Comparison of ENCODE assay signal across 15 cellular contexts in genomic region chr21:14841511-14842472, GRCh38.
DNase-seq lines count a peak whose midpoint lies in the region; ATAC-seq and TF ChIP-seq lines count a peak whose summit lies in the region.
"Had no signal": no experiment of that assay in that cellular context is flagged by ENCODE, and none has a peak within 500 bp of the region (broad histone marks: within the 10 kb centered on the region; RNA-seq: fewer than 3 reads in every experiment).

No MANE protein-coding gene starts in this region.

- no peak overlapping the region for H3K14ac ChIP-seq in mesenchymal stem cell (ENCODE audit: low read length in 2 of 2)

- H3K9ac ChIP-seq in mesenchymal stem cell (ENCODE audit: low read length) = no peak overlapping the region
- H3K9ac ChIP-seq: GM23248 had no signal

- H3K4me1 Mint-ChIP-seq in WTC11 = peaks cover 15% of the 10 kb centered on the region
- no peaks in the 10 kb centered on the region for H3K4me1 Mint-ChIP-seq in chondrocyte (ENCODE audit: low read depth)
- no peaks in the 10 kb centered on the region for H3K4me1 Mint-ChIP-seq in CD4-positive, alpha-beta T cell (ENCODE audit: low read depth)

- H3K23ac ChIP-seq in mesenchymal stem cell (ENCODE audit: low read length in 2 of 2) = no peak overlapping the region

- H3K36me3 ChIP-seq in mesenchymal stem cell (ENCODE audit: control insufficient read depth in 1 of 2, insufficient read depth in 2 of 2, low read depth in 1 of 2, low read length in 2 of 2) (peaks cover 0 to 6% of the 10 kb centered on the region in 2 experiments), upper lobe of right lung (no peaks in the 10 kb centered on the region)

- H3K36me3 Mint-ChIP-seq in WTC11 (peaks cover 23% of the 10 kb centered on the region), chondrocyte (ENCODE audit: low read depth) (no peaks in the 10 kb centered on the region)
- no peaks in the 10 kb centered on the region for H3K36me3 Mint-ChIP-seq in CD4-positive, alpha-beta T cell (ENCODE audit: low read depth)

- H3K79me1 ChIP-seq in mesenchymal stem cell (replicated peaks; ENCODE audit: low read length, poor library complexity, severe bottlenecking) = no peaks in the 10 kb centered on the region

- H3K4me3 Mint-ChIP-seq in WTC11 = no peak overlapping the region
- H3K4me3 Mint-ChIP-seq in chondrocyte (ENCODE audit: unreplicated experiment) = no peak overlapping the region
- H3K4me3 Mint-ChIP-seq in CD4-positive, alpha-beta T cell = no peak overlapping the region
- H3K4me3 Mint-ChIP-seq: CD8-positive, alpha-beta T cell had no signal

- H3K27ac Mint-ChIP-seq in WTC11 (no peak overlapping the region), chondrocyte (ENCODE audit: unreplicated experiment) (no peak overlapping the region)
- H3K27ac Mint-ChIP-seq in CD4-positive, alpha-beta T cell = no peak overlapping the region
- H3K27ac Mint-ChIP-seq: CD8-positive, alpha-beta T cell had no signal

- no peak overlapping the region for H2BK15ac ChIP-seq in mesenchymal stem cell (ENCODE audit: low read depth, poor library complexity, severe bottlenecking)

- H3K9me3 Mint-ChIP-seq in WTC11 (peaks cover 41% of the 10 kb centered on the region), chondrocyte (ENCODE audit: low read depth) (peaks cover 5% of the 10 kb centered on the region)
- peaks cover 10% of the 10 kb centered on the region for H3K9me3 Mint-ChIP-seq in CD4-positive, alpha-beta T cell

- intact Hi-C loops in upper lobe of right lung (cut with DNase I) = no loop called here
- intact Hi-C loops in CD4-positive, alpha-beta T cell (cut with DNase I, micrococcal nuclease) = no loop called here

- no peaks in the 10 kb centered on the region for H3K9me3 ChIP-seq in mesenchymal stem cell (ENCODE audit: control insufficient read depth, low read length)
- H3K9me3 ChIP-seq in upper lobe of right lung = no peaks in the 10 kb centered on the region
- no peaks in the 10 kb centered on the region for H3K9me3 ChIP-seq in CD4-positive, alpha-beta T cell (ENCODE audit: control insufficient read depth, low read length)
- H3K9me3 ChIP-seq: Caco-2 had no signal

- H3K27ac ChIP-seq in mesenchymal stem cell (ENCODE audit: low read length, poor library complexity, severe bottlenecking) (no peak overlapping the region), upper lobe of right lung (no peak overlapping the region)
- no peak overlapping the region for H3K27ac ChIP-seq in CD4-positive, alpha-beta T cell (ENCODE audit: low read depth, low read length)
- H3K27ac ChIP-seq: GM23248 had no signal

- DNase-seq in WTC11 (ENCODE audit: low spot score) = no peak
- peak; percentile 91 for DNase-seq in chondrocyte (ENCODE audit: low spot score)
- DNase-seq in mesenchymal stem cell = no peak
- DNase-seq in upper lobe of right lung = peak; percentile 57
- DNase-seq in CD4-positive, alpha-beta T cell = no peak
- DNase-seq in NCI-H2081 treated with DMSO at 0.1 percent for 48 hours (lab: John Stamatoyannopoulos, UW) = no peak
- no peak for DNase-seq in hepatic stellate cell (ENCODE audit: low spot score)
- DNase-seq: C1 segment of cervical spinal cord; Caco-2; CD8-positive, alpha-beta T cell; DMS153; DND-41; H7; HCEC 1CT had no signal

- H3K27me3 ChIP-seq in mesenchymal stem cell (ENCODE audit: control insufficient read depth in 1 of 2, insufficient read depth in 1 of 2, low read length in 2 of 2) (no peaks in the 10 kb centered on the region), upper lobe of right lung (no peaks in the 10 kb centered on the region)
- no peaks in the 10 kb centered on the region for H3K27me3 ChIP-seq in CD4-positive, alpha-beta T cell (ENCODE audit: control insufficient read depth, insufficient read depth, low read length)

- TF ChIP-seq CTCF in WTC11 (IDR thresholded peaks at IDR 0.05) (no peak), chondrocyte (IDR thresholded peaks at IDR 0.05) (no peak), upper lobe of right lung (IDR thresholded peaks at IDR 0.05) (no peak)
- TF ChIP-seq CTCF in CD4-positive, alpha-beta T cell (IDR thresholded peaks at IDR 0.05) = no peak

- H2AFZ ChIP-seq in mesenchymal stem cell (ENCODE audit: low read depth, low read length) = no peak overlapping the region
- H2AFZ ChIP-seq: GM23248 had no signal

- no peak overlapping the region for H2BK12ac ChIP-seq in mesenchymal stem cell (ENCODE audit: low read length in 2 of 2)

- no peaks in the 10 kb centered on the region for H3K27me3 Mint-ChIP-seq in WTC11 (ENCODE audit: low read depth)
- no peaks in the 10 kb centered on the region for H3K27me3 Mint-ChIP-seq in chondrocyte (ENCODE audit: low read depth)
- no peaks in the 10 kb centered on the region for H3K27me3 Mint-ChIP-seq in CD4-positive, alpha-beta T cell

- no peak overlapping the region for H2BK120ac ChIP-seq in mesenchymal stem cell (ENCODE audit: low read depth, low read length)

- no peak overlapping the region for H2BK5ac ChIP-seq in mesenchymal stem cell (ENCODE audit: low read depth, low read length, poor library complexity, severe bottlenecking)

- H3K4ac ChIP-seq in mesenchymal stem cell (ENCODE audit: low read depth in 1 of 2, low read length in 2 of 2) = no peak overlapping the region

- H3K4me2 ChIP-seq in mesenchymal stem cell (ENCODE audit: low read length, poor library complexity, severe bottlenecking) = no peak overlapping the region

- ATAC-seq in WTC11 (no peak), upper lobe of right lung (peak; percentile 15)
- ATAC-seq in CD4-positive, alpha-beta T cell (ENCODE audit: poor library complexity) = no peak
- ATAC-seq: CD8-positive, alpha-beta T cell had no signal

- CTCF ChIA-PET in WTC11 (lab: Charles Lee) = no interaction called here
- CTCF ChIA-PET in CD4-positive, alpha-beta T cell (lab: Charles Lee) = no interaction called here

- H3K4me1 ChIP-seq in mesenchymal stem cell (ENCODE audit: control insufficient read depth, insufficient read depth, low read depth, low read length) (no peaks in the 10 kb centered on the region), upper lobe of right lung (no peaks in the 10 kb centered on the region)
- H3K4me1 ChIP-seq: Caco-2 had no signal

- H2AK5ac ChIP-seq in mesenchymal stem cell (ENCODE audit: low read length, severe bottlenecking) = no peak overlapping the region

- H4K91ac ChIP-seq in mesenchymal stem cell (ENCODE audit: low read length) = no peak overlapping the region

- POLR2A ChIA-PET in WTC11 (lab: Charles Lee) = no interaction called here
- POLR2A ChIA-PET in CD4-positive, alpha-beta T cell (lab: Charles Lee) = no interaction called here

- no peak overlapping the region for H3K18ac ChIP-seq in mesenchymal stem cell (ENCODE audit: low read depth in 1 of 2, low read length in 2 of 2)

- H4K8ac ChIP-seq in mesenchymal stem cell (ENCODE audit: low read length) = peak overlapping the region; percentile 36

- H3K4me3 ChIP-seq in mesenchymal stem cell (ENCODE audit: insufficient read depth in 1 of 2, low read depth in 1 of 2, low read length in 2 of 2) (no peak overlapping the region), upper lobe of right lung (no peak overlapping the region)
- H3K4me3 ChIP-seq: GM23248 had no signal

- WGBS in mesenchymal stem cell = 94% methylated on average over 51 of the region's 51 CpGs

TF ChIP-seq in WTC11, 78 proteins besides CTCF, POLR2A, EP300 and RAD21:
- TF ChIP-seq SMAD3 (CRISPR knock-in tag; IDR thresholded peaks at IDR 0.05; ENCODE audit: borderline replicate concordance) = no peak
- peak; percentile 81 for TF ChIP-seq ZNF263 (CRISPR knock-in tag; IDR thresholded peaks at IDR 0.05; ENCODE audit: low read depth)

Comparison
In these comparisons a context has a peak if more than half of its experiments do, and no peak if none do; other contexts are left out.
1. DNase-seq: peak in chondrocyte (single experiment) and upper lobe of right lung (single experiment); none in WTC11 (single experiment), mesenchymal stem cell (single experiment), CD4-positive, alpha-beta T cell (0 of 10), NCI-H2081 treated with DMSO at 0.1 percent for 48 hours (single experiment) and hepatic stellate cell (single experiment).